In the genomic region with DNA sequence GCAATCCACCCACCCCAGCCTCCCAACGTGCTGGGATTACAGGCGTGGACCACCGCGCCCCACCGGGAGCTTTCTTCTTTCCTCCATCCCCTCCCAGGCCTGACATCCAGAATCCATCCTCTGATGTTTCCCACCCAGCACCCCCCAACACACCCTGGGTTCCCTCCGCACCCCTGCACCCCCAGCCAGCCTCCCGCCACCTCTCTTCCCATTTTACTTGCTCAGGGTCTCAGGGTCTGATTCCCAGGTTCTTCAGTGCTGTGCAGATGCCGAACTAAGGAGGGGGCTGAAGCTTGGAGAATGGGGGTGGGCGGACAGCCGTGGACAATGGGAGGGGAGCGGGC, we compare ENCODE assay signal across 25 cellular contexts.
"Had no signal": no experiment of that assay in that cellular context is flagged by ENCODE, and none has a peak within 500 bp of the region (broad histone marks: within the 10 kb centered on the region; RNA-seq: fewer than 3 reads in every experiment).

No MANE protein-coding gene starts in this region.

- DNase-seq: activated CD4-positive, alpha-beta memory T cell treated with anti-CD3 and anti-CD28 coated beads, Interleukin-2, amount 10 ng/mL, durations not matched to agents 7 days and 5 days; activated CD4-positive, alpha-beta T cell treated with anti-CD3 and anti-CD28 coated beads for 1 hour; activated CD4-positive, alpha-beta T cell treated with anti-CD3 and anti-CD28 coated beads, Interleukin-2, amount 10 ng/mL, durations not matched to agents 7 days and 5 days; activated naive CD4-positive, alpha-beta T cell; activated T-cell treated with anti-CD3 and anti-CD28 coated beads, Interleukin-2, amount 50 U/mL, for 4 hours; central memory CD4-positive, alpha-beta T cell; effector CD8-positive, alpha-beta T cell; esophagus squamous epithelium; foreskin melanocyte; left ventricle myocardium inferior; right cardiac atrium; stimulated activated CD4-positive, alpha-beta T cell treated with anti-CD3 and anti-CD28 coated beads, Interleukin-2, amount 100 ng/mL, for 48 hours; stimulated activated naive CD8-positive, alpha-beta T cell treated with anti-CD3 and anti-CD28 coated beads, Interleukin-15, Interleukin-2, amounts not matched to agents 100 U/mL and 50 U/mL, for 24 hours; SW 1271; T1000; testis; transverse colon had no signal

- H3K27me3 ChIP-seq: breast epithelium, testis had no signal

- ATAC-seq: activated naive CD4-positive, alpha-beta T cell treated with anti-CD3 and anti-CD28 coated beads, Interleukin-2, amount 50 U/mL, for 72 hours; activated T-cell treated with anti-CD3 and anti-CD28 coated beads, Interleukin-2, amount 50 U/mL, for 4 hours; activated T-helper 17 cell treated with anti-CD3 and anti-CD28 coated beads, Interleukin-2, amount 50 U/mL, for 72 hours; stimulated activated naive CD8-positive, alpha-beta T cell treated with anti-CD3 and anti-CD28 coated beads, Interleukin-15, Interleukin-2, amounts not matched to agents 100 U/mL and 50 U/mL, for 24 hours had no signal

- H3K9me3 Mint-ChIP-seq: activated CD4-positive, alpha-beta memory T cell treated with anti-CD3 and anti-CD28 coated beads, Interleukin-2, amount 10 ng/mL, durations not matched to agents 7 days and 5 days; activated CD4-positive, alpha-beta T cell treated with anti-CD3 and anti-CD28 coated beads, Interleukin-2, amount 10 ng/mL, durations not matched to agents 7 days and 5 days; activated naive CD4-positive, alpha-beta T cell treated with anti-CD3 and anti-CD28 coated beads, Interleukin-2, amount 50 U/mL, for 72 hours; activated T-cell treated with anti-CD3 and anti-CD28 coated beads, Interleukin-2, amount 50 U/mL, for 4 hours; activated T-helper 17 cell treated with anti-CD3 and anti-CD28 coated beads, Interleukin-2, amount 50 U/mL, for 72 hours; neural progenitor cell; T-helper 1 cell treated with Interleukin-12 subunit alpha and Interleukin-12 subunit beta and Interleukin-4 antibody, amounts not matched to agents 30 μg/mL and 1 μg/mL, for 36 hours had no signal

- H3K36me3 Mint-ChIP-seq: activated naive CD4-positive, alpha-beta T cell treated with anti-CD3 and anti-CD28 coated beads, Interleukin-2, amount 50 U/mL, for 72 hours; neural progenitor cell had no signal

- H3K9ac ChIP-seq: neural progenitor cell had no signal

- H3K27ac ChIP-seq: breast epithelium, epithelial cell of prostate, esophagus squamous epithelium, left ventricle myocardium inferior, neural progenitor cell, testis, transverse colon had no signal

- H3K4me3 ChIP-seq: esophagus squamous epithelium, transverse colon had no signal

- H3K27ac Mint-ChIP-seq: activated CD4-positive, alpha-beta memory T cell treated with anti-CD3 and anti-CD28 coated beads, Interleukin-2, amount 10 ng/mL, durations not matched to agents 7 days and 5 days; activated CD4-positive, alpha-beta T cell treated with anti-CD3 and anti-CD28 coated beads, Interleukin-2, amount 10 ng/mL, durations not matched to agents 7 days and 5 days; activated naive CD4-positive, alpha-beta T cell treated with anti-CD3 and anti-CD28 coated beads, Interleukin-2, amount 50 U/mL, for 72 hours; T-helper 1 cell treated with Interleukin-12 subunit alpha and Interleukin-12 subunit beta and Interleukin-4 antibody, amounts not matched to agents 30 μg/mL and 1 μg/mL, for 36 hours had no signal

- FAIRE-seq: endometrium, islet of Langerhans had no signal

- H3K4me1 Mint-ChIP-seq: activated T-helper 17 cell treated with anti-CD3 and anti-CD28 coated beads, Interleukin-2, amount 50 U/mL, for 72 hours had no signal

- H3K4me3 Mint-ChIP-seq: activated CD4-positive, alpha-beta memory T cell treated with anti-CD3 and anti-CD28 coated beads, Interleukin-2, amount 10 ng/mL, durations not matched to agents 7 days and 5 days; activated CD4-positive, alpha-beta T cell treated with anti-CD3 and anti-CD28 coated beads, Interleukin-2, amount 10 ng/mL, durations not matched to agents 7 days and 5 days; activated T-cell treated with anti-CD3 and anti-CD28 coated beads, Interleukin-2, amount 50 U/mL, for 4 hours; T-helper 1 cell treated with Interleukin-12 subunit alpha and Interleukin-12 subunit beta and Interleukin-4 antibody, amounts not matched to agents 30 μg/mL and 1 μg/mL, for 36 hours had no signal

- H3K9me3 ChIP-seq: breast epithelium, esophagus squamous epithelium, left ventricle myocardium inferior, testis, transverse colon had no signal

- H3K36me3 ChIP-seq: breast epithelium, esophagus squamous epithelium, left ventricle myocardium inferior, neural progenitor cell, transverse colon had no signal
